ENCODE assay signal across 11 cellular contexts in genomic region chr3:52195823-52196331, GRCh38. TPM values are rescaled to one million over a fixed set of nuclear protein-coding genes. Genes with fewer than 3 reads are reported as not detected.
A peak's percentile ranks its signal among the peaks of the same experiment; 100 is the strongest.
DNase-seq lines count a peak whose midpoint lies in the region; ATAC-seq and TF ChIP-seq lines count a peak whose summit lies in the region.
"Had no signal": no experiment of that assay in that cellular context is flagged by ENCODE, and none has a peak within 500 bp of the region (broad histone marks: within the 10 kb centered on the region; RNA-seq: fewer than 3 reads in every experiment).

No MANE protein-coding gene starts in this region.

- POLR2A ChIA-PET in T-cell (lab: Charles Lee): interaction anchor here in 1 of 2 donors (0.5 kb wide), 1 partner anchor 25 kb away, joined by 3 read pairs; no protein-coding TSS in a partner anchor

- H3K4me3 ChIP-seq in AG09309 (ENCODE audit: control insufficient read depth, low read depth, low read length): no peak overlapping the region

- H3K4me1 Mint-ChIP-seq in natural killer cell (peaks cover 21 to 35% of the 10 kb centered on the region in 2 donors), T-cell (peaks cover 31 to 39% (median 31%) of the 10 kb centered on the region in 3 donors)

- TF ChIP-seq CTCF in AG09309 (IDR thresholded peaks at IDR 0.05; ENCODE audit: control insufficient read depth, insufficient read depth, low read depth, low read length, missing control alignments): no peak
- no peak for TF ChIP-seq CTCF in natural killer cell (IDR thresholded peaks at IDR 0.05)

- CTCF ChIA-PET in T-cell (lab: Charles Lee): interaction anchor here in 1 of 2 donors (0.5 kb wide), 1 partner anchor 785 kb away, joined by 3 read pairs; no protein-coding TSS in a partner anchor

- intact Hi-C loops in natural killer cell (cut with micrococcal nuclease): no loop called here

- peak overlapping the region; percentile 38 for H3K27ac ChIP-seq in epithelial cell of prostate

- H3K27me3 Mint-ChIP-seq in natural killer cell (ENCODE audit: low read depth in 2 of 2) (no peaks in the 10 kb centered on the region), T-cell (no peaks in the 10 kb centered on the region)
- H3K27me3 Mint-ChIP-seq: stimulated activated naive CD8-positive, alpha-beta T cell treated with anti-CD3 and anti-CD28 coated beads, Interleukin-15, Interleukin-2, amounts not matched to agents 100 ng/mL and 50 ng/mL, for 24 hours had no signal

- H3K4me3 Mint-ChIP-seq in natural killer cell: no peak overlapping the region
- no peak overlapping the region for H3K4me3 Mint-ChIP-seq in T-cell
- H3K4me3 Mint-ChIP-seq: activated naive CD4-positive, alpha-beta T cell treated with anti-CD3 and anti-CD28 coated beads for 36 hours; stimulated activated naive CD8-positive, alpha-beta T cell treated with anti-CD3 and anti-CD28 coated beads, Interleukin-15, Interleukin-2, amounts not matched to agents 100 ng/mL and 50 ng/mL, for 24 hours had no signal

- H3K36me3 Mint-ChIP-seq in natural killer cell: no peaks in the 10 kb centered on the region
- H3K36me3 Mint-ChIP-seq in T-cell: peaks cover under 1% of the 10 kb centered on the region

- H3K9me3 Mint-ChIP-seq in natural killer cell (no peaks in the 10 kb centered on the region), T-cell (no peaks in the 10 kb centered on the region)
- H3K9me3 Mint-ChIP-seq: activated naive CD4-positive, alpha-beta T cell treated with anti-CD3 and anti-CD28 coated beads for 36 hours; stimulated activated naive CD8-positive, alpha-beta T cell treated with anti-CD3 and anti-CD28 coated beads, Interleukin-15, Interleukin-2, amounts not matched to agents 100 ng/mL and 50 ng/mL, for 24 hours had no signal

- DNase-seq in AG09309 (ENCODE audit: low read depth): peak; percentile 62
- DNase-seq in NCI-H226: peak; percentile 79
- DNase-seq in epithelial cell of prostate (ENCODE audit: low read depth, low spot score): no peak
- no peak for DNase-seq in natural killer cell
- DNase-seq in GM19238 (ENCODE audit: insufficient read length, low spot score): no peak
- no peak for DNase-seq in T-cell
- DNase-seq in COR-L47 (lab: John Stamatoyannopoulos, UW): no peak
- DNase-seq: activated naive CD4-positive, alpha-beta T cell treated with anti-CD3 and anti-CD28 coated beads for 36 hours; NCI-H2029 had no signal

- ATAC-seq in natural killer cell (no peak), HG03442 (IDR thresholded peaks at IDR 0.05; ENCODE audit: unreplicated experiment) (no peak), T-cell (replicated peaks in 1 of 4) (no peak)

- H3K27ac Mint-ChIP-seq in natural killer cell: peak overlapping the region; percentile 96 to 98
- H3K27ac Mint-ChIP-seq in T-cell: no peak overlapping the region
- H3K27ac Mint-ChIP-seq: activated naive CD4-positive, alpha-beta T cell treated with anti-CD3 and anti-CD28 coated beads for 36 hours; stimulated activated naive CD8-positive, alpha-beta T cell treated with anti-CD3 and anti-CD28 coated beads, Interleukin-15, Interleukin-2, amounts not matched to agents 100 ng/mL and 50 ng/mL, for 24 hours had no signal

RNA-seq across cellular contexts. Expression of gene ALAS1, which starts 2.1 kb away (rescaled TPM):
- total RNA-seq in natural killer cell: 10 to 100 TPM; 17.0 to 34.5 (median 33.4) TPM
- total RNA-seq in T-cell: 10 to 100 TPM; 12.2 to 32.7 (median 27.1) TPM

RNA-seq across cellular contexts. Expression of gene TLR9, which starts 29.6 kb away (rescaled TPM):
- under 1 TPM in 2 of 3 donors, not detected in 1; 0.20 to 0.21 TPM for total RNA-seq in natural killer cell
- 1 to 10 TPM in 3 of 5 donors, under 1 TPM in 1, not detected in 1; 0.54 to 2.9 (median 2.1) TPM for total RNA-seq in T-cell

RNA-seq across cellular contexts. Expression of gene POC1A, which starts 41.7 kb away (rescaled TPM):
- total RNA-seq in natural killer cell (1 to 10 TPM; 1.3 to 2.6 (median 2.4) TPM), T-cell (1 to 10 TPM in 3 of 5 donors, under 1 TPM in 2; 0.91 to 1.9 (median 1.7) TPM)

RNA-seq across cellular contexts. Expression of gene TWF2, which starts 43.1 kb away (rescaled TPM):
- total RNA-seq in natural killer cell: 10 to 100 TPM; 49.2 to 76.6 (median 52.0) TPM
- 10 to 100 TPM; 49.8 to 99.9 (median 88.3) TPM for total RNA-seq in T-cell

RNA-seq across cellular contexts. Expression of gene PPM1M, which starts 49.7 kb away (rescaled TPM):
- total RNA-seq in natural killer cell (10 to 100 TPM; 66.0 to 83.7 (median 77.8) TPM), T-cell (10 to 100 TPM; 63.4 to 78.1 (median 73.4) TPM)

Comparison
In these comparisons a context has a peak if more than half of its experiments do, and no peak if none do; other contexts are left out.
1. DNase-seq: peak in AG09309 (single experiment) and NCI-H226 (single experiment); none in epithelial cell of prostate (single experiment), natural killer cell (single experiment), GM19238 (single experiment), T-cell (0 of 34) and COR-L47 (single experiment).
2. H3K27ac Mint-ChIP-seq: peak in natural killer cell (2 of 2); none in T-cell (0 of 2).